ENCODE assay signal across 1 cellular context in the genomic region with DNA sequence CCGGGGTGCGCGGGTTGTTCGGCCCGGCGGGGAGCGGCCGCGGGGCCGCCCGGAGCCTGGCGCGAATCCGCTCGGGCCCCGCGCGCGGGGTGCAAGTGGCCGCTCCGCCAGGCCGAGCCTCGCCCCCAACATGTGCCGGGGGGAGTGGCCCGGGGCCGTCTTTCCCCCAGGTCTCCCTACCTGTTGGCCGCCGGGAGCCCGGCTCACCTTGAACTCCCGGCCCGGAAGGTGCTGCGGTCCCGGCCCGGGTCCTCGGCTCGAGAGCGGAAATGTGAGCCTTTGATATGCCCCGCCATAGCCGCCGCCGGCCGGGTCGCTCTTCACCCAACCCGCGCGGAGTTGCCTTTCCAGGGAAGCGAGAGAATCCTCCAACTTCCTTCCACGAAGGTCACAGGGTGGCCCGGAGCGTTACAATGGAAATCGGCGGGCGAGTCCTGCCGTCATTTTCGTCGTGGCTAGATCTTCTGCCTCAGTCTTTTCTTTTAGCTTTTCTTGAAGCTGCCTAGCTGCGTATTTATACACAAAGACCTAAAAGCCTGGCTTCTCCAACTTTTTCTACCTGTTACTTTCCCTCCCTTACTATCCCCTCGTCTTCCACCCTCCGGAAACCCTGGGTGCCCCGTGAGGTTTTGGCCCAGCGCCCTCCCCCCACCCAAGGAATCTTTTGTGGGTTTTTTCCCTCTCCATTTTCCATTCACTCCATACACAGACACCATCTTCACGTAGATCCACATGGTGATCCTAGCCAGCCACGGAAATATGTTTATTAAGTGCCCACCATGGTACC.
TF ChIP-seq lines count a peak whose summit lies in the region.

No MANE protein-coding gene starts in this region.

TF ChIP-seq in K562, 482 proteins besides CTCF, POLR2A, EP300 and RAD21 (continued from another document):
- TF ChIP-seq, protein P1, sequence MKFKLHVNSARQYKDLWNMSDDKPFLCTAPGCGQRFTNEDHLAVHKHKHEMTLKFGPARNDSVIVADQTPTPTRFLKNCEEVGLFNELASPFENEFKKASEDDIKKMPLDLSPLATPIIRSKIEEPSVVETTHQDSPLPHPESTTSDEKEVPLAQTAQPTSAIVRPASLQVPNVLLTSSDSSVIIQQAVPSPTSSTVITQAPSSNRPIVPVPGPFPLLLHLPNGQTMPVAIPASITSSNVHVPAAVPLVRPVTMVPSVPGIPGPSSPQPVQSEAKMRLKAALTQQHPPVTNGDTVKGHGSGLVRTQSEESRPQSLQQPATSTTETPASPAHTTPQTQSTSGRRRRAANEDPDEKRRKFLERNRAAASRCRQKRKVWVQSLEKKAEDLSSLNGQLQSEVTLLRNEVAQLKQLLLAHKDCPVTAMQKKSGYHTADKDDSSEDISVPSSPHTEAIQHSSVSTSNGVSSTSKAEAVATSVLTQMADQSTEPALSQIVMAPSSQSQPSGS (CRISPR knock-in tag; IDR thresholded peaks at IDR 0.05) = no peak
- TF ChIP-seq LCOR (CRISPR knock-in tag; IDR thresholded peaks at IDR 0.05) (0 out of 2 replicates have a peak, but pooled peaks have one; percentile 19), BMI1 (IDR thresholded peaks at IDR 0.05; ENCODE audit: low read length) (no peak), RCOR1 (IDR thresholded peaks at IDR 0.05; ENCODE audit: borderline replicate concordance in 1 of 2, low read depth in 2 of 2, low read length in 2 of 2) (no peak), MAFK (IDR thresholded peaks at IDR 0.05; ENCODE audit: low read length) (no peak), PHF8 (IDR thresholded peaks at IDR 0.05; ENCODE audit: borderline replicate concordance, low read length) (peak; percentile 28; the same call in 1 of the 2 replicates), PHF20 (IDR thresholded peaks at IDR 0.05; ENCODE audit: partially characterized antibody) (peak; percentile 28), TCF3 (CRISPR knock-in tag; IDR thresholded peaks at IDR 0.05) (no peak), NRF1 (conservative IDR thresholded peaks at IDR 0.05 in 1 of 2, IDR thresholded peaks at IDR 0.05 in 1 of 2) (no peak), PTTG1 (tag; IDR thresholded peaks at IDR 0.05; ENCODE audit: low read depth) (no peak), HDAC6 (IDR thresholded peaks at IDR 0.05; ENCODE audit: low read depth, low read length) (no peak), ATF7 (IDR thresholded peaks at IDR 0.05) (no peak), CBFB (CRISPR knock-in tag; IDR thresholded peaks at IDR 0.05) (no peak), MCM5 (IDR thresholded peaks at IDR 0.05; ENCODE audit: low read depth) (no peak), PHB2 (IDR thresholded peaks at IDR 0.05; ENCODE audit: low read depth) (no peak), ZNF445 (CRISPR knock-in tag; IDR thresholded peaks at IDR 0.05; ENCODE audit: low read depth) (no peak), RB1 (IDR thresholded peaks at IDR 0.05; ENCODE audit: low read depth) (peak; percentile 49; the same call in 1 of the 2 replicates), NFE2 (IDR thresholded peaks at IDR 0.05; ENCODE audit: low read depth) (no peak), KLF16 (IDR thresholded peaks at IDR 0.05) (no peak)
- TF ChIP-seq, protein P2, sequence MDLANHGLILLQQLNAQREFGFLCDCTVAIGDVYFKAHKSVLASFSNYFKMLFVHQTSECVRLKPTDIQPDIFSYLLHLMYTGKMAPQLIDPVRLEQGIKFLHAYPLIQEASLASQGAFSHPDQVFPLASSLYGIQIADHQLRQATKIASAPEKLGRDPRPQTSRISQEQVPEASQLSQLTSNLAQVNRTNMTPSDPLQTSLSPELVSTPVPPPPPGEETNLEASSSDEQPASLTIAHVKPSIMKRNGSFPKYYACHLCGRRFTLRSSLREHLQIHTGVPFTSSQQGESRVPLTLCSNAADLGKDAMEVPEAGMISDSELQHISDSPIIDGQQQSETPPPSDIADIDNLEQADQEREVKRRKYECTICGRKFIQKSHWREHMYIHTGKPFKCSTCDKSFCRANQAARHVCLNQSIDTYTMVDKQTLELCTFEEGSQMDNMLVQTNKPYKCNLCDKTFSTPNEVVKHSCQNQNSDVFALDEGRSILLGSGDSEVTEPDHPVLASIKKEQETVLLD (IDR thresholded peaks at IDR 0.05) = no peak
- TF ChIP-seq, protein P3, sequence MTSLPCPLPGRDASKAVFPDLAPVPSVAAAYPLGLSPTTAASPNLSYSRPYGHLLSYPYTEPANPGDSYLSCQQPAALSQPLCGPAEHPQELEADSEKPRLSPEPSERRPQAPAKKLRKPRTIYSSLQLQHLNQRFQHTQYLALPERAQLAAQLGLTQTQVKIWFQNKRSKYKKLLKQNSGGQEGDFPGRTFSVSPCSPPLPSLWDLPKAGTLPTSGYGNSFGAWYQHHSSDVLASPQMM (CRISPR knock-in tag; IDR thresholded peaks at IDR 0.05) = no peak
- TF ChIP-seq, protein P4, sequence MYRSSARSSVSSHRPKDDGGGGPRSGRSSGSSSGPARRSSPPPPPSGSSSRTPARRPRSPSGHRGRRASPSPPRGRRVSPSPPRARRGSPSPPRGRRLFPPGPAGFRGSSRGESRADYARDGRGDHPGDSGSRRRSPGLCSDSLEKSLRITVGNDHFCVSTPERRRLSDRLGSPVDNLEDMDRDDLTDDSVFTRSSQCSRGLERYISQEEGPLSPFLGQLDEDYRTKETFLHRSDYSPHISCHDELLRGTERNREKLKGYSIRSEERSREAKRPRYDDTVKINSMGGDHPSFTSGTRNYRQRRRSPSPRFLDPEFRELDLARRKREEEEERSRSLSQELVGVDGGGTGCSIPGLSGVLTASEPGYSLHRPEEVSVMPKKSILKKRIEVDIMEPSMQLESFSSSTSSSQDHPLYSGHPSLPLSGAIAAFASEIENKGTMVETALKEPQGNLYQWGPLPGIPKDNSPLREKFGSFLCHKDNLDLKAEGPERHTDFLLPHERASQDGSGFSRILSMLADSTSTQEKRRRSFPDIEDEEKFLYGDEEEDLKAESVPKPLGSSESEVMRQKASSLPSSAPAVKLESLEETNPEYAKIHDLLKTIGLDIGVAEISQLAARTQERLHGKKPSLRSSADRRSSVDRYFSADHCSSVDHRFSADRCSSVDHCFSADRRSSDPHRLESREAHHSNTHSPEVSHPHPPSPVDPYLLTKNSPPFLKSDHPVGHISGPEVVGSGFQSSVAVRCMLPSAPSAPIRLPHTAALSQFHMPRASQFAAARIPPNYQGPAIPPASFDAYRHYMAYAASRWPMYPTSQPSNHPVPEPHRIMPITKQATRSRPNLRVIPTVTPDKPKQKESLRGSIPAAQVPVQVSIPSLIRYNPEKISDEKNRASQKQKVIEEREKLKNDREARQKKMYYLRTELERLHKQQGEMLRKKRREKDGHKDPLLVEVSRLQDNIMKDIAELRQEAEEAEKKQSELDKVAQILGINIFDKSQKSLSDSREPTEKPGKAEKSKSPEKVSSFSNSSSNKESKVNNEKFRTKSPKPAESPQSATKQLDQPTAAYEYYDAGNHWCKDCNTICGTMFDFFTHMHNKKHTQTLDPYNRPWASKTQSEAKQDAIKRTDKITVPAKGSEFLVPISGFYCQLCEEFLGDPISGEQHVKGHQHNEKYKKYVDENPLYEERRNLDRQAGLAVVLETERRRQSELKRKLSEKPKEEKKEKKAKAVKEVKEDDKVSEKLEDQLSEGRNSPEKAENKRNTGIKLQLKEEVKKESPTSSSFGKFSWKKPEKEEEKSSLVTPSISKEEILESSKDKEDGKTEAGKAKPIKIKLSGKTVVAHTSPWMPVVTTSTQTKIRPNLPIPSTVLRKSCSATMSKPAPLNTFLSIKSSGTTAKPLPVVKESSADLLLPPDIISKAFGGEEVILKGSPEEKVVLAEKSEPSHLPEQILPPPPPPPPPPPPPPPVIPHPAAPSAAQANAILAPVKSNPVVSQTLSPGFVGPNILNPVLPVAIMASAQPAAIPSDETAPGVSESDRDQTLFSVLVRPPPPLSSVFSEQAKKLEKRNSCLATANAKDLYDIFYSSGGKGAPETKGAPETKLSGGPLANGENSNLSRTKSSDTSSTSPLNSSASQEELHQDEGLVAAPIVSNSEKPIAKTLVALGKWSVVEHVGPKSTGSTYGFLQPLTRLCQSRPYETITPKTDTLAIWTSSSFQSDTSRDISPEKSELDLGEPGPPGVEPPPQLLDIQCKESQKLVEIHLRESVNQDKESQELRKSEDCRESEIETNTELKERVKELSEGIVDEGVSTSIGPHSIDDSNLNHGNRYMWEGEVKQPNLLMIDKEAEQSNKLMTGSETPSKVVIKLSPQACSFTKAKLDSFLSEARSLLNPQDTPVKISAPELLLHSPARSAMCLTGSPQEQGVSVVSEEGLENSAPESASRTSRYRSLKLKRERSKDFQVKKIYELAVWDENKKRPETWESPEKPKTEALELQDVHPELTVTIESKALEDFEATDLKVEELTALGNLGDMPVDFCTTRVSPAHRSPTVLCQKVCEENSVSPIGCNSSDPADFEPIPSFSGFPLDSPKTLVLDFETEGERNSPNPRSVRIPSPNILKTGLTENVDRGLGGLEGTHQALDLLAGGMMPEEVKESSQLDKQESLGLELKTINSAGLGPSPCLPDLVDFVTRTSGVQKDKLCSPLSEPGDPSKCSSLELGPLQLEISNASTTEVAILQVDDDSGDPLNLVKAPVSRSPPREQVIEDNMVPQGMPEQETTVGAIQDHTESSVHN (IDR thresholded peaks at IDR 0.05; ENCODE audit: borderline replicate concordance in 1 of 2, low read depth in 1 of 2) = no peak
- TF ChIP-seq, protein P5, sequence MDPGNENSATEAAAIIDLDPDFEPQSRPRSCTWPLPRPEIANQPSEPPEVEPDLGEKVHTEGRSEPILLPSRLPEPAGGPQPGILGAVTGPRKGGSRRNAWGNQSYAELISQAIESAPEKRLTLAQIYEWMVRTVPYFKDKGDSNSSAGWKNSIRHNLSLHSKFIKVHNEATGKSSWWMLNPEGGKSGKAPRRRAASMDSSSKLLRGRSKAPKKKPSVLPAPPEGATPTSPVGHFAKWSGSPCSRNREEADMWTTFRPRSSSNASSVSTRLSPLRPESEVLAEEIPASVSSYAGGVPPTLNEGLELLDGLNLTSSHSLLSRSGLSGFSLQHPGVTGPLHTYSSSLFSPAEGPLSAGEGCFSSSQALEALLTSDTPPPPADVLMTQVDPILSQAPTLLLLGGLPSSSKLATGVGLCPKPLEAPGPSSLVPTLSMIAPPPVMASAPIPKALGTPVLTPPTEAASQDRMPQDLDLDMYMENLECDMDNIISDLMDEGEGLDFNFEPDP (CRISPR knock-in tag; IDR thresholded peaks at IDR 0.05) = no peak
